ENCODE assay signal across 27 cellular contexts in the genomic region with DNA sequence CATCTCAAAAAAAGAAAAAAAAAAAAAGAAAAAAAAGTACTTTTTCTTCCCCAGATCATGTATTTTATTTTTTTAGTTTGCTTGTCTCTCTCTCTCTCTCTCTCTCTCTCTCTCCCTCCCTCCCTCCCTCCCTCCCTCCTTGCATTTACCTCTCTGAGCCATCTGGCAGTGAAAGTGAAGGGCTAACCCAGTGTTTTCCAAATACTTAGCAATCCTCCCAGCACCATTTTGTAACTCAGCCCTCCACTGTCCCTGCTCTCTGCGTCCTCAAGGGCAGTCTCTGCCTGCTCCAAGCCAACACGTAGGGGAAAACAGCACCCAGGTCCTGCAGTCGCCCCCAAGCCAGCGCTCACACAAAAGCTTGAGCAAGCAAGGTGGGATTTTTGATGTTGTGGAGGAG. TPM values are rescaled to one million over a fixed set of nuclear protein-coding genes. Genes with fewer than 3 reads are reported as not detected.
"Had no signal": no experiment of that assay in that cellular context is flagged by ENCODE, and none has a peak within 500 bp of the region (broad histone marks: within the 10 kb centered on the region; RNA-seq: fewer than 3 reads in every experiment).

No MANE protein-coding gene starts in this region.

- H3K27ac ChIP-seq: body of pancreas, epithelial cell of prostate, hepatocyte, left ventricle myocardium inferior, prostate gland, right atrium auricular region, VCaP had no signal

- H3K36me3 ChIP-seq: left ventricle myocardium inferior, prostate gland, right atrium auricular region had no signal

- ATAC-seq: activated CD4-positive, alpha-beta T cell treated with anti-CD3 and anti-CD28 coated beads for 36 hours; activated T-helper 17 cell treated with anti-CD3 and anti-CD28 coated beads, Interleukin-2, amount 50 U/mL, for 72 hours; body of pancreas had no signal

- H3K27me3 Mint-ChIP-seq: activated CD4-positive, alpha-beta memory T cell treated with anti-CD3 and anti-CD28 coated beads for 36 hours; activated T-helper 17 cell treated with anti-CD3 and anti-CD28 coated beads, Interleukin-2, amount 50 U/mL, for 72 hours had no signal

- H3K4me3 Mint-ChIP-seq: activated CD4-positive, alpha-beta memory T cell treated with anti-CD3 and anti-CD28 coated beads for 36 hours; activated CD4-positive, alpha-beta T cell treated with anti-CD3 and anti-CD28 coated beads for 36 hours; activated naive CD8-positive, alpha-beta T cell treated with anti-CD3 and anti-CD28 coated beads, Interleukin-2, amount 10 ng/mL, durations not matched to agents 7 days and 5 days; activated T-helper 17 cell treated with anti-CD3 and anti-CD28 coated beads, Interleukin-2, amount 50 U/mL, for 72 hours; neural crest cell had no signal

- DNase-seq: activated CD4-positive, alpha-beta memory T cell treated with anti-CD3 and anti-CD28 coated beads for 36 hours; activated CD4-positive, alpha-beta T cell treated with anti-CD3 and anti-CD28 coated beads for 36 hours; activated naive CD4-positive, alpha-beta T cell; activated naive CD8-positive, alpha-beta T cell treated with anti-CD3 and anti-CD28 coated beads, Interleukin-2, amount 10 ng/mL, durations not matched to agents 7 days and 5 days; activated T-cell treated with anti-CD3 and anti-CD28 coated beads, Interleukin-2, amount 50 U/mL, for 1 hour; amygdala; body of pancreas; foreskin fibroblast; left ventricle myocardium inferior; mammary epithelial cell; stimulated activated CD4-positive, alpha-beta T cell treated with anti-CD3 and anti-CD28 coated beads, Interleukin-12 subunit alpha, Interleukin-12 subunit beta, amount 100 ng/mL, for 4 hours; stimulated activated CD4-positive, alpha-beta T cell treated with anti-CD3 and anti-CD28 coated beads, Interleukin-1b, Interleukin-23, amount 100 ng/mL, for 48 hours; stimulated activated CD8-positive, alpha-beta memory T cell treated with anti-CD3 and anti-CD28 coated beads, Interleukin-4, amount 100 ng/mL, for 48 hours; stimulated activated naive CD4-positive, alpha-beta T cell had no signal

- H3K4me1 ChIP-seq: body of pancreas, left ventricle myocardium inferior, prostate gland, right atrium auricular region had no signal

- H3K9me3 Mint-ChIP-seq: activated CD4-positive, alpha-beta memory T cell treated with anti-CD3 and anti-CD28 coated beads for 36 hours; activated naive CD8-positive, alpha-beta T cell treated with anti-CD3 and anti-CD28 coated beads, Interleukin-2, amount 10 ng/mL, durations not matched to agents 7 days and 5 days; activated T-helper 17 cell treated with anti-CD3 and anti-CD28 coated beads, Interleukin-2, amount 50 U/mL, for 72 hours; neural crest cell had no signal

- H3K27me3 ChIP-seq: body of pancreas, hepatocyte, right atrium auricular region had no signal

- H3K9me3 ChIP-seq: body of pancreas, left ventricle myocardium inferior, prostate gland, right atrium auricular region had no signal

- H3K27ac Mint-ChIP-seq: activated CD4-positive, alpha-beta memory T cell treated with anti-CD3 and anti-CD28 coated beads for 36 hours; activated CD4-positive, alpha-beta T cell treated with anti-CD3 and anti-CD28 coated beads for 36 hours; activated naive CD8-positive, alpha-beta T cell treated with anti-CD3 and anti-CD28 coated beads, Interleukin-2, amount 10 ng/mL, durations not matched to agents 7 days and 5 days; activated T-helper 17 cell treated with anti-CD3 and anti-CD28 coated beads, Interleukin-2, amount 50 U/mL, for 72 hours had no signal

- H3K36me3 Mint-ChIP-seq: activated CD4-positive, alpha-beta memory T cell treated with anti-CD3 and anti-CD28 coated beads for 36 hours; activated naive CD8-positive, alpha-beta T cell treated with anti-CD3 and anti-CD28 coated beads, Interleukin-2, amount 10 ng/mL, durations not matched to agents 7 days and 5 days had no signal

- H3K4me3 ChIP-seq: body of pancreas, hepatocyte, left ventricle myocardium inferior, prostate gland, right atrium auricular region had no signal

RNA-seq across cellular contexts. Expression of a gene that starts 19.6 kb away (rescaled TPM):
- total RNA-seq: activated CD4-positive, alpha-beta memory T cell treated with anti-CD3 and anti-CD28 coated beads for 36 hours; activated CD4-positive, alpha-beta T cell treated with anti-CD3 and anti-CD28 coated beads for 36 hours; activated naive CD8-positive, alpha-beta T cell treated with anti-CD3 and anti-CD28 coated beads, Interleukin-2, amount 10 ng/mL, durations not matched to agents 7 days and 5 days; activated T-helper 17 cell treated with anti-CD3 and anti-CD28 coated beads, Interleukin-2, amount 50 U/mL, for 72 hours; body of pancreas; cardiac septum; dermis microvascular lymphatic vessel endothelial cell; hepatocyte; kidney epithelial cell; left ventricle myocardium inferior; mammary epithelial cell; mononuclear cell; neural crest cell; osteocyte; right atrium auricular region; urinary bladder had no signal

RNA-seq across cellular contexts. Expression of a gene that starts 42.9 kb away (rescaled TPM):
- total RNA-seq: activated CD4-positive, alpha-beta T cell treated with anti-CD3 and anti-CD28 coated beads for 36 hours; dermis microvascular lymphatic vessel endothelial cell; kidney epithelial cell; mammary epithelial cell; neural crest cell; osteocyte had no signal
